20 cellular contexts compared by ENCODE assay signal in genomic region chr14:73342670-73343069, GRCh38.
DNase-seq lines count a peak whose midpoint lies in the region; ATAC-seq and TF ChIP-seq lines count a peak whose summit lies in the region.
"Had no signal": no experiment of that assay in that cellular context is flagged by ENCODE, and none has a peak within 500 bp of the region (broad histone marks: within the 10 kb centered on the region; RNA-seq: fewer than 3 reads in every experiment).

No MANE protein-coding gene starts in this region.

- H3K4me3 ChIP-seq in LNCaP clone FGC (ENCODE audit: low read depth, low read length): no peak overlapping the region
- H3K4me3 ChIP-seq in WERI-Rb-1 (ENCODE audit: low read depth, low read length): peak overlapping the region; percentile 7; the same call in 1 of the 2 replicates
- H3K4me3 ChIP-seq in effector memory CD4-positive, alpha-beta T cell (ENCODE audit: insufficient read depth, low read depth, low read length, poor library complexity, severe bottlenecking): no peak overlapping the region
- H3K4me3 ChIP-seq: GM23248, HAP-1 had no signal

- ATAC-seq in memory B cell (ENCODE audit: low read depth): no peak
- no peak for ATAC-seq in HG02678 (IDR thresholded peaks at IDR 0.05; ENCODE audit: unreplicated experiment)
- no peak for ATAC-seq in HG03378 (IDR thresholded peaks at IDR 0.05; ENCODE audit: unreplicated experiment)
- ATAC-seq: PC-3 had no signal

- no peak for TF ChIP-seq CTCF in LNCaP clone FGC (IDR thresholded peaks at IDR 0.05; ENCODE audit: control insufficient read depth, extremely low read depth, insufficient read depth)
- TF ChIP-seq CTCF in WERI-Rb-1 (IDR thresholded peaks at IDR 0.05; ENCODE audit: low read depth, low read length): no peak

- H3K36me3 ChIP-seq in WERI-Rb-1: peaks cover 7% of the 10 kb centered on the region; the same call in 1 of the 2 replicates
- H3K36me3 ChIP-seq in effector memory CD4-positive, alpha-beta T cell (ENCODE audit: control insufficient read depth, insufficient read depth, low read length): no peaks in the 10 kb centered on the region
- H3K36me3 ChIP-seq: HAP-1 had no signal

- H3K27ac Mint-ChIP-seq in memory B cell: peak overlapping the region; percentile 24

- H3K4me1 Mint-ChIP-seq in memory B cell: peaks cover 13% of the 10 kb centered on the region

- H3K4me1 ChIP-seq in effector memory CD4-positive, alpha-beta T cell (ENCODE audit: control insufficient read depth, insufficient read depth, low read length, poor library complexity, severe bottlenecking): no peaks in the 10 kb centered on the region

- H3K4me3 Mint-ChIP-seq in memory B cell: no peak overlapping the region
- H3K4me3 Mint-ChIP-seq: CD8-positive, alpha-beta memory T cell had no signal

- H3K9me3 Mint-ChIP-seq in memory B cell: no peaks in the 10 kb centered on the region
- H3K9me3 Mint-ChIP-seq: CD8-positive, alpha-beta memory T cell had no signal

- DNase-seq in NCI-H82 (lab: John Stamatoyannopoulos, UW): peak; percentile 52
- DNase-seq in NCI-H82 treated with DMSO at 0.1 percent for 48 hours (lab: John Stamatoyannopoulos, UW; ENCODE audit: unreplicated experiment): no peak
- DNase-seq in LNCaP clone FGC (ENCODE audit: low read depth): peak; percentile 18
- DNase-seq in WERI-Rb-1: no peak
- DNase-seq in memory B cell (ENCODE audit: low spot score in 2 of 2): no peak
- no peak for DNase-seq in effector memory CD4-positive, alpha-beta T cell
- DNase-seq: CD8-positive, alpha-beta memory T cell; GM23248; IMR-90; NCI-H187; NCI-H2107; NCI-H774; PC-3; RPMI8226; SHP77 had no signal

- H3K27me3 ChIP-seq in WERI-Rb-1 (ENCODE audit: insufficient read depth, low read depth, severe bottlenecking): no peaks in the 10 kb centered on the region
- H3K27me3 ChIP-seq in effector memory CD4-positive, alpha-beta T cell (replicated peaks; ENCODE audit: control insufficient read depth, insufficient read depth, low read length, poor library complexity, severe bottlenecking): no peaks in the 10 kb centered on the region

- no peaks in the 10 kb centered on the region for H3K9me3 ChIP-seq in WERI-Rb-1 (ENCODE audit: severe bottlenecking)
- H3K9me3 ChIP-seq in effector memory CD4-positive, alpha-beta T cell (ENCODE audit: control insufficient read depth, low read length): no peaks in the 10 kb centered on the region
- H3K9me3 ChIP-seq: HAP-1 had no signal

- H3K27me3 Mint-ChIP-seq in memory B cell: no peaks in the 10 kb centered on the region
- H3K27me3 Mint-ChIP-seq: CD8-positive, alpha-beta memory T cell had no signal

- peak overlapping the region; percentile 80 for H3K27ac ChIP-seq in WERI-Rb-1
- no peak overlapping the region for H3K27ac ChIP-seq in effector memory CD4-positive, alpha-beta T cell (ENCODE audit: insufficient read depth, low read length, poor library complexity, severe bottlenecking)
- H3K27ac ChIP-seq: C4-2B, GM23248, KMS-11 had no signal

- H3K36me3 Mint-ChIP-seq in memory B cell: peaks cover 5% of the 10 kb centered on the region

Comparison
In these comparisons a context has a peak if more than half of its experiments do, and no peak if none do; other contexts are left out.
1. DNase-seq: peak in NCI-H82 (single experiment) and LNCaP clone FGC (single experiment); none in NCI-H82 treated with DMSO at 0.1 percent for 48 hours (single experiment), WERI-Rb-1 (single experiment), memory B cell (0 of 2) and effector memory CD4-positive, alpha-beta T cell (0 of 3).